Comparison of ENCODE assay signal across 11 cellular contexts in the genomic region with DNA sequence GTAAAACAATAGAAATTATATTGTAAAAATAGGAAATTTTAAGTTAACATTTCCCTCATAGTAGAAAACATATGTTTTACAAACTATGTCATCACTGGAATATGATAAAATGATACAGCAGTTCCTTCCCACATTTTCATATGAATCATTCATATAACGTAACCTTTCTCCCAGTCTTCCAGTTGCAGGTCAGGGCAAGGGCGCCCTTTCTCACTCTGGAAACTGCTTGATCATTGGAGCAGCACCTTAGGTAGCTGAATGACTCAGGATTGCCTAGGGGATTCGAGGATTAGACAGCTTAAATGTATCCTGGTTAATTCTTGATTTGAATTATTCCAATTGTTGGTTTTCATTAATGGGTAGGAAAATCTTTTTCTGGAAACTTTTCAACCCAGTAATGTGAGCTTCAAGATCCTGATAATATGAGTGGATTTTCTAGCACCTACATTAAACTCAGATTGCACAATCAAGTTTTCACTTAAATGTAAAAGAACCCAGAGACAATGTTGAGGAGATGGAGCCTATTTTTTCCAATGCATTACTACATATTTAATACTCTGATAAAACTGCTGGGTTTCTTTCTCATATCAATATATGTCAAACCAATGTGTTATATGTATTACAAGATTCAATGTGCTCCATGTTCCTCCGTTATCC. TPM values are rescaled to one million over a fixed set of nuclear protein-coding genes. Genes with fewer than 3 reads are reported as not detected.
DNase-seq lines count a peak whose midpoint lies in the region; ATAC-seq and TF ChIP-seq lines count a peak whose summit lies in the region.
"Had no signal": no experiment of that assay in that cellular context is flagged by ENCODE, and none has a peak within 500 bp of the region (broad histone marks: within the 10 kb centered on the region; RNA-seq: fewer than 3 reads in every experiment).

No MANE protein-coding gene starts in this region.

- H3K27me3 Mint-ChIP-seq in HFFc6 (ENCODE audit: insufficient read depth) (peaks cover 1% of the 10 kb centered on the region; the same call in 1 of the 2 replicates), nephron progenitor cell (ENCODE audit: low read depth, poor library complexity) (no peaks in the 10 kb centered on the region), Caco-2 (ENCODE audit: insufficient read depth, unreplicated experiment) (no peaks in the 10 kb centered on the region)

- H3K27ac Mint-ChIP-seq in HFFc6 (peak overlapping the region; percentile 52), nephron progenitor cell (no peak overlapping the region), Caco-2 (ENCODE audit: unreplicated experiment) (no peak overlapping the region)
- H3K27ac Mint-ChIP-seq: H9 had no signal

- no peak for TF ChIP-seq CTCF in HFFc6 (IDR thresholded peaks at IDR 0.05)
- TF ChIP-seq CTCF in fibroblast of pulmonary artery (IDR thresholded peaks at IDR 0.05; ENCODE audit: low read length, missing control alignments) = no peak
- TF ChIP-seq CTCF in smooth muscle cell (IDR thresholded peaks at IDR 0.05; ENCODE audit: borderline replicate concordance, insufficient read depth, poor library complexity, severe bottlenecking) = no peak
- TF ChIP-seq CTCF in nephron progenitor cell (IDR thresholded peaks at IDR 0.05) = no peak
- TF ChIP-seq CTCF in Caco-2 (IDR thresholded peaks at IDR 0.05; ENCODE audit: insufficient read depth in 1 of 2, low read depth in 1 of 2, low read length in 1 of 2, severe bottlenecking in 1 of 2, unreplicated experiment in 1 of 2) = no peak

- no peaks in the 10 kb centered on the region for H3K9me3 ChIP-seq in smooth muscle cell (replicated peaks; ENCODE audit: low read depth)
- no peaks in the 10 kb centered on the region for H3K9me3 ChIP-seq in Caco-2
- H3K9me3 ChIP-seq: adrenal gland had no signal

- H3K4me3 Mint-ChIP-seq in HFFc6 (no peak overlapping the region), nephron progenitor cell (no peak overlapping the region), Caco-2 (ENCODE audit: unreplicated experiment) (no peak overlapping the region)
- H3K4me3 Mint-ChIP-seq: H9 had no signal

- H3K4me3 ChIP-seq in fibroblast of pulmonary artery (replicated peaks; ENCODE audit: low read depth, low read length) (no peak overlapping the region), smooth muscle cell (no peak overlapping the region), Caco-2 (ENCODE audit: low read depth, low read length) (no peak overlapping the region)
- H3K4me3 ChIP-seq: adrenal gland had no signal

- 82% methylated on average over 4 of the region's 4 CpGs for WGBS in smooth muscle cell (ENCODE audit: low lambda C conversion rate)

- H3K4me1 ChIP-seq in smooth muscle cell (ENCODE audit: low read depth) (peaks cover 6% of the 10 kb centered on the region), Caco-2 (no peaks in the 10 kb centered on the region)
- H3K4me1 ChIP-seq: adrenal gland had no signal

- H3K36me3 Mint-ChIP-seq in HFFc6 (ENCODE audit: low read depth) (no peaks in the 10 kb centered on the region), nephron progenitor cell (ENCODE audit: low read depth) (no peaks in the 10 kb centered on the region), Caco-2 (ENCODE audit: insufficient read depth, unreplicated experiment) (no peaks in the 10 kb centered on the region)

- DNase-seq in HFFc6 (peak; percentile 30), SW 1271 (lab: John Stamatoyannopoulos, UW) (peak; percentile 16 to 51), fibroblast of pulmonary artery (ENCODE audit: low read depth) (peak; percentile 75), smooth muscle cell (lab: John Stamatoyannopoulos, UW; ENCODE audit: unreplicated experiment) (no peak), nephron progenitor cell (no peak), Caco-2 (no peak)
- DNase-seq: activated T-cell treated with anti-CD3 and anti-CD28 coated beads for 4 hours, adrenal gland, H9 had no signal

- POLR2A ChIA-PET in Caco-2 (lab: Charles Lee) = no interaction called here

- H3K27ac ChIP-seq in smooth muscle cell (ENCODE audit: low read depth) = peak overlapping the region; percentile 97
- H3K27ac ChIP-seq: adrenal gland, VCaP had no signal

- peaks cover 14% of the 10 kb centered on the region for H3F3A ChIP-seq in smooth muscle cell (ENCODE audit: low read depth)

- H2AFZ ChIP-seq in smooth muscle cell (ENCODE audit: low read depth) = no peak overlapping the region

- no peaks in the 10 kb centered on the region for H4K20me1 ChIP-seq in smooth muscle cell (ENCODE audit: low read depth)

- no peak for ATAC-seq in activated CD4-positive, CD25-positive, alpha-beta regulatory T cell treated with anti-CD3 and anti-CD28 coated beads, Interleukin-2, amount 50 U/mL, for 24 hours

- no peak overlapping the region for H3K4me2 ChIP-seq in smooth muscle cell

- H3K4me1 Mint-ChIP-seq in HFFc6 (ENCODE audit: low read depth) (peaks cover 63% of the 10 kb centered on the region), nephron progenitor cell (no peaks in the 10 kb centered on the region), Caco-2 (ENCODE audit: low read depth, unreplicated experiment) (no peaks in the 10 kb centered on the region)
- H3K4me1 Mint-ChIP-seq: H9 had no signal

- H3K27me3 ChIP-seq in smooth muscle cell (ENCODE audit: low read depth) = no peaks in the 10 kb centered on the region
- H3K27me3 ChIP-seq in Caco-2 (replicated peaks; ENCODE audit: control insufficient read depth, insufficient read depth, low read length) = no peaks in the 10 kb centered on the region
- H3K27me3 ChIP-seq: adrenal gland had no signal

- H3K9me3 Mint-ChIP-seq in HFFc6 (no peaks in the 10 kb centered on the region), nephron progenitor cell (no peaks in the 10 kb centered on the region), Caco-2 (ENCODE audit: unreplicated experiment) (no peaks in the 10 kb centered on the region)
- H3K9me3 Mint-ChIP-seq: H9 had no signal

- no peaks in the 10 kb centered on the region for H3K36me3 ChIP-seq in smooth muscle cell (ENCODE audit: low read depth)
- H3K36me3 ChIP-seq in Caco-2 (ENCODE audit: control insufficient read depth, insufficient read depth, low read length) = no peaks in the 10 kb centered on the region
- H3K36me3 ChIP-seq: adrenal gland had no signal

- intact Hi-C loops in Caco-2 (cut with micrococcal nuclease; ENCODE audit: unreplicated experiment) = no loop called here

- CTCF ChIA-PET in Caco-2 (lab: Charles Lee) = no interaction called here

- no TSS peak for BruUV-seq in Caco-2 (replicated peaks; lab: Mats Ljungman, UMichigan)

- H3K79me2 ChIP-seq in smooth muscle cell (ENCODE audit: low read depth) = no peaks in the 10 kb centered on the region

- no peak overlapping the region for H3K9ac ChIP-seq in smooth muscle cell (ENCODE audit: low read depth)

RNA-seq across cellular contexts. Expression of a gene that starts 32.6 kb away (rescaled TPM):
- total RNA-seq in HFFc6 (2021; fragmentation: NEBNext Ultra II Directional; extraction: Animal tissue kit (Norgen Biotek cat#: 25700)) = 1,000 to 10,000 TPM in 4 of 6 experiments, 100 to 1,000 TPM in 2; 933 to 1,109 (median 1,040) TPM
- total RNA-seq in smooth muscle cell (897 and 967 TPM in 2 replicates), Caco-2 (2022) (8.3 and 12.0 TPM in 2 replicates)
- polyA plus RNA-seq in smooth muscle cell = 266 and 573 TPM in 2 replicates

Comparison
In these comparisons a context has a peak if more than half of its experiments do, and no peak if none do; other contexts are left out.
1. DNase-seq: peak in HFFc6 (single experiment), SW 1271 (2 of 2) and fibroblast of pulmonary artery (single experiment); none in smooth muscle cell (single experiment), nephron progenitor cell (single experiment) and Caco-2 (0 of 2).
2. RNA of a gene that starts 32.6 kb away (total RNA-seq): 933 to 1,109 TPM in HFFc6 and 897 to 967 TPM in smooth muscle cell; 8.3 to 12.0 TPM in Caco-2; every median in the first group is over 10 times any median in the second.